2 cellular contexts compared by ENCODE assay signal in the genomic region with DNA sequence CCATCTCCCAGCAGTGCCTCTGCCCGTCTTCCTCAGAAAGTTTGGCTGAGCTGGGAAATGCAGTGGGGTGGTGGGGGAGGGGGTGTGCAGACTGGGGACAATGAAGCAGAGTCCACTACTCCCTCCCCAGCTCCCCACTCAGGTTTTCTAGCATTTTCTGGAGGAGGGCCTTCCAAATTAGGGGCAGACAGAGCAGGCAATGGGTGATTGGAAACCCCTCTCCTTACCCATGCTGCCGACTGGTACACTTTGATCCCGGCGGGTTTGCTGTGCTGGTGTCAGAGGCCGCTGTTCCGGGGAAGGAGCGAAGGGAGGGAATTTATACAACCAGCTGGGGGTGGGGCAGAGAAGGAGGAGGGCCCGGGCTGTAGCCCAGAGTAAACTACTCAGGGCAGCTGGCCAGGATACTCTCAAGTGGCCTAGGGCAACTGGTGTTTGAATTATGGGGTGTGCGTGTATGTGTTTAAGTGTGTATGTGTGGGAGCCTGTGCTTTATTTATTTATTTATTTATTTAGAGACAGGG.
TF ChIP-seq lines count a peak whose summit lies in the region.

A gene (minus strand): TSS at position 295 of the 524 bp plus-strand sequence. CDS start 64 bp downstream, at position 231.

TF ChIP-seq in H1, 55 proteins besides CTCF, POLR2A, EP300 and RAD21 (continues in another document):
- TF ChIP-seq, protein P1, sequence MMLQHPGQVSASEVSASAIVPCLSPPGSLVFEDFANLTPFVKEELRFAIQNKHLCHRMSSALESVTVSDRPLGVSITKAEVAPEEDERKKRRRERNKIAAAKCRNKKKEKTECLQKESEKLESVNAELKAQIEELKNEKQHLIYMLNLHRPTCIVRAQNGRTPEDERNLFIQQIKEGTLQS (IDR thresholded peaks at IDR 0.05; ENCODE audit: insufficient read depth, low read depth, low read length): no peak
- TF ChIP-seq HDAC2 (IDR thresholded peaks at IDR 0.05; ENCODE audit: borderline replicate concordance in 1 of 2, low read depth in 2 of 2, low read length in 2 of 2) (no peak), ASH2L (IDR thresholded peaks at IDR 0.05; ENCODE audit: low read length) (peak; percentile 85), JUND (IDR thresholded peaks at IDR 0.05; ENCODE audit: low read length) (no peak), SP2 (IDR thresholded peaks at IDR 0.05; ENCODE audit: low read length) (no peak), PHF8 (conservative IDR thresholded peaks at IDR 0.05; ENCODE audit: low read depth, low read length) (peak; percentile 28; the same call in 1 of the 2 replicates), SIRT6 (IDR thresholded peaks at IDR 0.05; ENCODE audit: low read length) (no peak), GTF2F1 (IDR thresholded peaks at IDR 0.05; ENCODE audit: borderline replicate concordance, low read depth, low read length) (no peak), EGR1 (IDR thresholded peaks at IDR 0.05; ENCODE audit: borderline replicate concordance, low read depth, low read length) (no peak), POU5F1 (IDR thresholded peaks at IDR 0.05; ENCODE audit: low read depth, low read length) (no peak), KDM1A (IDR thresholded peaks at IDR 0.05; ENCODE audit: borderline replicate concordance, low read length) (peak; percentile 24; the same call in 1 of the 2 replicates), HDAC6 (IDR thresholded peaks at IDR 0.05; ENCODE audit: low read depth, low read length) (no peak), MAFK (IDR thresholded peaks at IDR 0.05; ENCODE audit: low read depth, low read length) (no peak), SP1 (IDR thresholded peaks at IDR 0.05; ENCODE audit: low read depth, low read length) (no peak), NRF1 (IDR thresholded peaks at IDR 0.05; ENCODE audit: low read depth, low read length) (no peak), RFX5 (IDR thresholded peaks at IDR 0.05; ENCODE audit: borderline replicate concordance, low read depth, low read length) (no peak), KDM5A (IDR thresholded peaks at IDR 0.05; ENCODE audit: low read length) (no peak), TAF1 (IDR thresholded peaks at IDR 0.05; ENCODE audit: low read depth, low read length) (peak; percentile 61), SP4 (IDR thresholded peaks at IDR 0.05; ENCODE audit: low read length) (no peak), TCF12 (IDR thresholded peaks at IDR 0.05; ENCODE audit: low read depth, low read length) (no peak), GABPA (IDR thresholded peaks at IDR 0.05; ENCODE audit: borderline replicate concordance, insufficient read depth, low read length) (no peak), RNF2 (IDR thresholded peaks at IDR 0.05; ENCODE audit: borderline replicate concordance, low read depth, low read length, missing control alignments, poor library complexity, severe bottlenecking) (no peak), RBBP5 (IDR thresholded peaks at IDR 0.05; ENCODE audit: borderline replicate concordance, low read depth, low read length) (peak; percentile 76; the same call in 1 of the 2 replicates), TEAD4 (IDR thresholded peaks at IDR 0.05; ENCODE audit: low read depth, low read length) (no peak), SIN3A (conservative IDR thresholded peaks at IDR 0.05 in 1 of 2, IDR thresholded peaks at IDR 0.05 in 1 of 2; ENCODE audit: low read depth in 1 of 2, low read length in 2 of 2) (no peak), FOSL1 (IDR thresholded peaks at IDR 0.05; ENCODE audit: insufficient read depth, low read depth, low read length) (no peak), TAF7 (optimal IDR thresholded peaks at IDR 0.05; ENCODE audit: borderline replicate concordance, low read depth, low read length) (no peak), RXRA (IDR thresholded peaks at IDR 0.05; ENCODE audit: insufficient read depth, low read depth, low read length) (no peak), CREB1 (IDR thresholded peaks at IDR 0.05) (no peak), CBX5 (IDR thresholded peaks at IDR 0.05; ENCODE audit: low read depth, low read length) (no peak), CBX8 (IDR thresholded peaks at IDR 0.05; ENCODE audit: borderline replicate concordance, low read depth, low read length) (no peak), KDM4A (IDR thresholded peaks at IDR 0.05; ENCODE audit: low read depth, low read length, severe bottlenecking) (no peak), JUN (IDR thresholded peaks at IDR 0.05; ENCODE audit: low read depth, low read length) (no peak), YY1 (IDR thresholded peaks at IDR 0.05; ENCODE audit: low read depth, low read length) (no peak), ZNF274 (IDR thresholded peaks at IDR 0.05; ENCODE audit: borderline replicate concordance, extremely low read depth, low read length) (no peak), CEBPB (IDR thresholded peaks at IDR 0.05; ENCODE audit: low read depth, low read length) (no peak)
- TF ChIP-seq, protein P2, sequence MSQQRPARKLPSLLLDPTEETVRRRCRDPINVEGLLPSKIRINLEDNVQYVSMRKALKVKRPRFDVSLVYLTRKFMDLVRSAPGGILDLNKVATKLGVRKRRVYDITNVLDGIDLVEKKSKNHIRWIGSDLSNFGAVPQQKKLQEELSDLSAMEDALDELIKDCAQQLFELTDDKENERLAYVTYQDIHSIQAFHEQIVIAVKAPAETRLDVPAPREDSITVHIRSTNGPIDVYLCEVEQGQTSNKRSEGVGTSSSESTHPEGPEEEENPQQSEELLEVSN (IDR thresholded peaks at IDR 0.05): no peak
- TF ChIP-seq, protein P3, sequence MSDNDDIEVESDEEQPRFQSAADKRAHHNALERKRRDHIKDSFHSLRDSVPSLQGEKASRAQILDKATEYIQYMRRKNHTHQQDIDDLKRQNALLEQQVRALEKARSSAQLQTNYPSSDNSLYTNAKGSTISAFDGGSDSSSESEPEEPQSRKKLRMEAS (IDR thresholded peaks at IDR 0.05): no peak

TF ChIP-seq in liver, 16 proteins besides CTCF, POLR2A, EP300 and RAD21:
- TF ChIP-seq, protein P4, sequence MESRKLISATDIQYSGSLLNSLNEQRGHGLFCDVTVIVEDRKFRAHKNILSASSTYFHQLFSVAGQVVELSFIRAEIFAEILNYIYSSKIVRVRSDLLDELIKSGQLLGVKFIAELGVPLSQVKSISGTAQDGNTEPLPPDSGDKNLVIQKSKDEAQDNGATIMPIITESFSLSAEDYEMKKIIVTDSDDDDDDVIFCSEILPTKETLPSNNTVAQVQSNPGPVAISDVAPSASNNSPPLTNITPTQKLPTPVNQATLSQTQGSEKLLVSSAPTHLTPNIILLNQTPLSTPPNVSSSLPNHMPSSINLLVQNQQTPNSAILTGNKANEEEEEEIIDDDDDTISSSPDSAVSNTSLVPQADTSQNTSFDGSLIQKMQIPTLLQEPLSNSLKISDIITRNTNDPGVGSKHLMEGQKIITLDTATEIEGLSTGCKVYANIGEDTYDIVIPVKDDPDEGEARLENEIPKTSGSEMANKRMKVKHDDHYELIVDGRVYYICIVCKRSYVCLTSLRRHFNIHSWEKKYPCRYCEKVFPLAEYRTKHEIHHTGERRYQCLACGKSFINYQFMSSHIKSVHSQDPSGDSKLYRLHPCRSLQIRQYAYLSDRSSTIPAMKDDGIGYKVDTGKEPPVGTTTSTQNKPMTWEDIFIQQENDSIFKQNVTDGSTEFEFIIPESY (IDR thresholded peaks at IDR 0.05): no peak
- TF ChIP-seq HNF4A (conservative IDR thresholded peaks at IDR 0.05) (peak; percentile 59 to 76), FOXA2 (IDR thresholded peaks at IDR 0.05) (peak; percentile 51), JUND (IDR thresholded peaks at IDR 0.05) (peak in 1 of 2 donors; percentile 54), HNF4G (IDR thresholded peaks at IDR 0.05) (peak; percentile 3), TAF1 (conservative IDR thresholded peaks at IDR 0.05) (peak; percentile 89), GABPA (IDR thresholded peaks at IDR 0.05 in 1 of 2, conservative IDR thresholded peaks at IDR 0.05 in 1 of 2) (no peak), FOXA1 (IDR thresholded peaks at IDR 0.05) (no peak), NR2F2 (IDR thresholded peaks at IDR 0.05) (peak; percentile 66), EGR1 (IDR thresholded peaks at IDR 0.05; ENCODE audit: low read depth in 2 of 2) (peak in 1 of 2 donors; percentile 42), YY1 (IDR thresholded peaks at IDR 0.05) (peak; percentile 36), SP1 (IDR thresholded peaks at IDR 0.05) (peak; percentile 64), RXRA (IDR thresholded peaks at IDR 0.05) (peak; percentile 77 to 79)
- TF ChIP-seq, protein P5, sequence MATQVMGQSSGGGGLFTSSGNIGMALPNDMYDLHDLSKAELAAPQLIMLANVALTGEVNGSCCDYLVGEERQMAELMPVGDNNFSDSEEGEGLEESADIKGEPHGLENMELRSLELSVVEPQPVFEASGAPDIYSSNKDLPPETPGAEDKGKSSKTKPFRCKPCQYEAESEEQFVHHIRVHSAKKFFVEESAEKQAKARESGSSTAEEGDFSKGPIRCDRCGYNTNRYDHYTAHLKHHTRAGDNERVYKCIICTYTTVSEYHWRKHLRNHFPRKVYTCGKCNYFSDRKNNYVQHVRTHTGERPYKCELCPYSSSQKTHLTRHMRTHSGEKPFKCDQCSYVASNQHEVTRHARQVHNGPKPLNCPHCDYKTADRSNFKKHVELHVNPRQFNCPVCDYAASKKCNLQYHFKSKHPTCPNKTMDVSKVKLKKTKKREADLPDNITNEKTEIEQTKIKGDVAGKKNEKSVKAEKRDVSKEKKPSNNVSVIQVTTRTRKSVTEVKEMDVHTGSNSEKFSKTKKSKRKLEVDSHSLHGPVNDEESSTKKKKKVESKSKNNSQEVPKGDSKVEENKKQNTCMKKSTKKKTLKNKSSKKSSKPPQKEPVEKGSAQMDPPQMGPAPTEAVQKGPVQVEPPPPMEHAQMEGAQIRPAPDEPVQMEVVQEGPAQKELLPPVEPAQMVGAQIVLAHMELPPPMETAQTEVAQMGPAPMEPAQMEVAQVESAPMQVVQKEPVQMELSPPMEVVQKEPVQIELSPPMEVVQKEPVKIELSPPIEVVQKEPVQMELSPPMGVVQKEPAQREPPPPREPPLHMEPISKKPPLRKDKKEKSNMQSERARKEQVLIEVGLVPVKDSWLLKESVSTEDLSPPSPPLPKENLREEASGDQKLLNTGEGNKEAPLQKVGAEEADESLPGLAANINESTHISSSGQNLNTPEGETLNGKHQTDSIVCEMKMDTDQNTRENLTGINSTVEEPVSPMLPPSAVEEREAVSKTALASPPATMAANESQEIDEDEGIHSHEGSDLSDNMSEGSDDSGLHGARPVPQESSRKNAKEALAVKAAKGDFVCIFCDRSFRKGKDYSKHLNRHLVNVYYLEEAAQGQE (IDR thresholded peaks at IDR 0.05): peak; percentile 77
- TF ChIP-seq, protein P3 (IDR thresholded peaks at IDR 0.05): peak; percentile 55
- TF ChIP-seq, protein P1 (IDR thresholded peaks at IDR 0.05): no peak
